Comparison of ENCODE assay signal across 28 cellular contexts in genomic region chr12:120508537-120508936, GRCh38.
"Had no signal": no experiment of that assay in that cellular context is flagged by ENCODE, and none has a peak within 500 bp of the region (broad histone marks: within the 10 kb centered on the region; RNA-seq: fewer than 3 reads in every experiment).

No MANE protein-coding gene starts in this region.

- H3K4me2 ChIP-seq: hepatocyte, smooth muscle cell had no signal

- H3K9me3 Mint-ChIP-seq: naive B cell; natural killer cell; stimulated activated memory B cell treated with anti-CD40 and anti-IgM and Interleukin-4, amounts not matched to agents 10 μg/mL and 1 μg/mL and 100 μg/mL, for 72 hours; stimulated activated naive CD8-positive, alpha-beta T cell treated with anti-CD3 and anti-CD28 coated beads, Interleukin-15, amount 100 ng/mL, for 72 hours; type B pancreatic cell had no signal

- H3K27ac ChIP-seq: heart right ventricle, hepatocyte, left lung, lower lobe of right lung, pancreas, prostate gland, sigmoid colon, uterus had no signal

- H3K36me3 ChIP-seq: uterus had no signal

- H3K79me2 ChIP-seq: hepatocyte had no signal

- H3K4me3 Mint-ChIP-seq: naive B cell; natural killer cell; stimulated activated memory B cell treated with anti-CD40 and anti-IgM and Interleukin-4, amounts not matched to agents 10 μg/mL and 1 μg/mL and 100 μg/mL, for 72 hours; stimulated activated naive CD8-positive, alpha-beta T cell treated with anti-CD3 and anti-CD28 coated beads, Interleukin-15, amount 100 ng/mL, for 72 hours; type B pancreatic cell had no signal

- H3K27ac Mint-ChIP-seq: natural killer cell; stimulated activated memory B cell treated with anti-CD40 and anti-IgM and Interleukin-4, amounts not matched to agents 10 μg/mL and 1 μg/mL and 100 μg/mL, for 72 hours; stimulated activated naive CD8-positive, alpha-beta T cell treated with anti-CD3 and anti-CD28 coated beads, Interleukin-15, amount 100 ng/mL, for 72 hours; type B pancreatic cell had no signal

- H2AFZ ChIP-seq: hepatocyte had no signal

- FAIRE-seq: pancreas had no signal

- H3K27me3 Mint-ChIP-seq: naive B cell; stimulated activated memory B cell treated with anti-CD40 and anti-IgM and Interleukin-4, amounts not matched to agents 10 μg/mL and 1 μg/mL and 100 μg/mL, for 72 hours; stimulated activated naive CD8-positive, alpha-beta T cell treated with anti-CD3 and anti-CD28 coated beads, Interleukin-15, amount 100 ng/mL, for 72 hours; type B pancreatic cell had no signal

- H3K9me3 ChIP-seq: heart right ventricle, left lung, lower lobe of right lung, pancreas, prostate gland, sigmoid colon, tibial nerve, uterus had no signal

- H3K36me3 Mint-ChIP-seq: natural killer cell had no signal

- H3K4me1 Mint-ChIP-seq: naive B cell; natural killer cell; stimulated activated memory B cell treated with anti-CD40 and anti-IgM and Interleukin-4, amounts not matched to agents 10 μg/mL and 1 μg/mL and 100 μg/mL, for 72 hours; stimulated activated naive CD8-positive, alpha-beta T cell treated with anti-CD3 and anti-CD28 coated beads, Interleukin-15, amount 100 ng/mL, for 72 hours had no signal

- H3K4me1 ChIP-seq: heart right ventricle, left lung, lower lobe of right lung, pancreas, prostate gland, sigmoid colon, uterus had no signal

- H3K4me3 ChIP-seq: heart right ventricle, hepatocyte, left lung, lower lobe of right lung, pancreas, prostate gland, sigmoid colon, smooth muscle cell, tibial nerve, uterus had no signal

- H3K27me3 ChIP-seq: heart right ventricle, hepatocyte, left lung, pancreas, sigmoid colon, tibial nerve, uterus had no signal

- DNase-seq: heart right ventricle; islet precursor cell; left lung; lower lobe of right lung; mammary epithelial cell; mesenchymal stem cell; naive B cell; natural killer cell; nucleus accumbens; pancreas; posterior cingulate gyrus; retina; right cardiac atrium; sigmoid colon; stimulated activated CD4-positive, alpha-beta T cell treated with anti-CD3 and anti-CD28 coated beads, Interleukin-1b, Interleukin-23, amount 100 ng/mL, for 48 hours; stimulated activated CD4-positive, alpha-beta T cell treated with anti-CD3 and anti-CD28 coated beads, Interleukin-2, amount 100 ng/mL, for 48 hours; stimulated activated CD4-positive, alpha-beta T cell treated with anti-CD3 and anti-CD28 coated beads, Interleukin-4, amount 100 ng/mL, for 4 hours; stimulated activated CD8-positive, alpha-beta memory T cell treated with anti-CD3 and anti-CD28 coated beads, Interleukin-4, amount 100 ng/mL, for 48 hours; stimulated activated naive CD4-positive, alpha-beta T cell treated with Interleukin-2 at 50 U/mL for 16 hours; stimulated activated naive CD8-positive, alpha-beta T cell treated with anti-CD3 and anti-CD28 coated beads, Interleukin-15, amount 100 ng/mL, for 72 hours; substantia nigra; uterus had no signal

- ATAC-seq: heart right ventricle; left lung; lower lobe of right lung; natural killer cell; pancreas; right cardiac atrium; stimulated activated memory B cell treated with anti-CD40 and anti-IgM and Interleukin-4, amounts not matched to agents 10 μg/mL and 1 μg/mL and 100 μg/mL, for 72 hours; stimulated activated naive CD8-positive, alpha-beta T cell treated with anti-CD3 and anti-CD28 coated beads, Interleukin-15, amount 100 ng/mL, for 72 hours had no signal
